ENCODE assay signal across 27 cellular contexts in genomic region chr3:68943753-68944500, GRCh38. TPM values are rescaled to one million over a fixed set of nuclear protein-coding genes. Genes with fewer than 3 reads are reported as not detected.
DNase-seq lines count a peak whose midpoint lies in the region; ATAC-seq, FAIRE-seq and TF ChIP-seq lines count a peak whose summit lies in the region.
"Had no signal": no experiment of that assay in that cellular context is flagged by ENCODE, and none has a peak within 500 bp of the region (broad histone marks: within the 10 kb centered on the region; RNA-seq: fewer than 3 reads in every experiment).

No MANE protein-coding gene starts in this region.

- H3K4me3 Mint-ChIP-seq in neural crest cell = no peak overlapping the region
- H3K4me3 Mint-ChIP-seq: CD8-positive, alpha-beta memory T cell had no signal

- TF ChIP-seq CTCF in HepG2 (CRISPR knock-in tag; IDR thresholded peaks at IDR 0.05) (no peak), right lobe of liver (IDR thresholded peaks at IDR 0.05) (no peak), neural crest cell (conservative IDR thresholded peaks at IDR 0.05) (no peak)

- H3K4me3 ChIP-seq in HepG2 (replicated peaks in 1 of 3; ENCODE audit: insufficient read depth in 1 of 3, low read depth in 2 of 3, low read length in 3 of 3) (no peak overlapping the region), right lobe of liver (no peak overlapping the region), ectodermal cell (ENCODE audit: insufficient read depth, low read depth, low read length) (no peak overlapping the region), H7 (ENCODE audit: insufficient read depth, low read depth, low read length) (no peak overlapping the region)
- H3K4me3 ChIP-seq: BLaER1 treated with 17β-estradiol and CSF1 and Interleukin-3, amounts not matched to agents 10 nM and 100 nM; SK-N-MC had no signal

- peaks cover 15% of the 10 kb centered on the region for H3K4me1 Mint-ChIP-seq in neural crest cell
- H3K4me1 Mint-ChIP-seq: CD8-positive, alpha-beta memory T cell had no signal

- TF ChIP-seq POLR2A in HepG2 (IDR thresholded peaks at IDR 0.05; ENCODE audit: insufficient read depth in 1 of 2, low read depth in 2 of 2, low read length in 2 of 2) (no peak), right lobe of liver (IDR thresholded peaks at IDR 0.05) (no peak)

- intact Hi-C loops in HepG2 (cut with micrococcal nuclease; ENCODE audit: unreplicated experiment) = no loop called here
- intact Hi-C loops in right lobe of liver (cut with DNase I) = no loop called here

- no TSS peak for BruUV-seq in HepG2 (replicated peaks; lab: Mats Ljungman, UMichigan)

- H3K9me3 Mint-ChIP-seq in neural crest cell = no peaks in the 10 kb centered on the region
- H3K9me3 Mint-ChIP-seq: CD8-positive, alpha-beta memory T cell had no signal

- ATAC-seq in HepG2 (peak; percentile 19; the same call in 1 of the 3 replicates), right lobe of liver (no peak), GM21381 (IDR thresholded peaks at IDR 0.05; ENCODE audit: unreplicated experiment) (no peak), esophagus mucosa (no peak)

- POLR2A ChIA-PET in HepG2 (lab: Yijun Ruan, JAX) = no interaction called here

- H4K20me1 ChIP-seq in HepG2 (ENCODE audit: insufficient read depth, low read length) = no peaks in the 10 kb centered on the region
- H4K20me1 ChIP-seq: BLaER1 treated with 17β-estradiol and CSF1 and Interleukin-3, amounts not matched to agents 10 nM and 100 nM had no signal

- H3K27ac Mint-ChIP-seq in neural crest cell (ENCODE audit: unreplicated experiment) = peak overlapping the region; percentile 54
- H3K27ac Mint-ChIP-seq: CD8-positive, alpha-beta memory T cell had no signal

- H3K4me1 ChIP-seq in HepG2 (ENCODE audit: insufficient read depth, low read length) (peaks cover 45% of the 10 kb centered on the region), right lobe of liver (no peaks in the 10 kb centered on the region), ectodermal cell (ENCODE audit: control insufficient read depth, insufficient read depth, low read length) (no peaks in the 10 kb centered on the region)
- H3K4me1 ChIP-seq: BLaER1 treated with 17β-estradiol and CSF1 and Interleukin-3, amounts not matched to agents 10 nM and 100 nM had no signal

- TF ChIP-seq EP300 in HepG2 (IDR thresholded peaks at IDR 0.05; ENCODE audit: low read depth in 2 of 2, low read length in 2 of 2) (no peak), HepG2 (CRISPR knock-in tag; IDR thresholded peaks at IDR 0.05; ENCODE audit: borderline replicate concordance) (no peak)

- H3K4me2 ChIP-seq in HepG2 (ENCODE audit: low read depth, low read length) = no peak overlapping the region
- H3K4me2 ChIP-seq: BLaER1 treated with 17β-estradiol and CSF1 and Interleukin-3, amounts not matched to agents 10 nM and 100 nM had no signal

- H3K36me3 ChIP-seq in HepG2 (replicated peaks in 1 of 2; ENCODE audit: control insufficient read depth in 1 of 2, insufficient read depth in 2 of 2, low read length in 2 of 2) (no peaks in the 10 kb centered on the region), right lobe of liver (no peaks in the 10 kb centered on the region), ectodermal cell (ENCODE audit: control insufficient read depth, insufficient read depth, low read length) (no peaks in the 10 kb centered on the region), H7 (replicated peaks; ENCODE audit: control insufficient read depth, insufficient read depth, low read length) (no peaks in the 10 kb centered on the region)
- H3K36me3 ChIP-seq: BLaER1 treated with 17β-estradiol and CSF1 and Interleukin-3, amounts not matched to agents 10 nM and 100 nM had no signal

- CTCF ChIA-PET in HepG2 (lab: Yijun Ruan, JAX; ENCODE audit: low intra/inter-chr PET ratio, low total read pairs) = no interaction called here

- no peak overlapping the region for H2AFZ ChIP-seq in HepG2 (ENCODE audit: low read length)

- no peak for FAIRE-seq in HepG2 (lab: Jason Lieb, UNC)
- FAIRE-seq: G401.6 had no signal

- 33% methylated on average over 1 of the region's 1 CpG for WGBS in HepG2 (ENCODE audit: low lambda C conversion rate)
- WGBS in right lobe of liver (ENCODE audit: insufficient coverage, low coverage, low lambda C conversion rate, missing lambda C conversion rate) = 90% methylated on average over 1 of the region's 1 CpG
- 78 to 81% methylated on average over 1 of the region's 1 CpG for WGBS in ectodermal cell, 2 experiments

- H3K9ac ChIP-seq in HepG2 (ENCODE audit: insufficient read depth, low read depth, low read length) = no peak overlapping the region
- H3K9ac ChIP-seq: BLaER1 treated with 17β-estradiol and CSF1 and Interleukin-3, amounts not matched to agents 10 nM and 100 nM had no signal

- no peaks in the 10 kb centered on the region for H3K27me3 Mint-ChIP-seq in neural crest cell (ENCODE audit: low read depth)

- DNase-seq in HepG2 (ENCODE audit: low spot score) = peak; percentile 24
- no peak for DNase-seq in right lobe of liver
- no peak for DNase-seq in neural crest cell (ENCODE audit: low read depth, low spot score)
- DNase-seq in H7 = no peak
- DNase-seq: 8988T; Calu3; CD8-positive, alpha-beta memory T cell; DMS153; HCEC 1CT; KG1; NCI-H1105; NCI-H146; NCI-H2029; NCI-H2171; NCI-H345; NCI-H524 treated with DMSO at 0.1 percent for 48 hours; SHP77 treated with DMSO at 0.1 percent for 48 hours; SW 1271 had no signal

- in situ Hi-C loops in HepG2 (cut with HindIII; ENCODE audit: extremely low pct_ligation_motif_present, low pct_unique_long_range_greater_than_20kb) = no loop called here

- TF ChIP-seq RAD21 in HepG2 (CRISPR knock-in tag; IDR thresholded peaks at IDR 0.05) = no peak

- no peaks in the 10 kb centered on the region for H3K36me3 Mint-ChIP-seq in neural crest cell (ENCODE audit: low read depth)
- H3K36me3 Mint-ChIP-seq: CD8-positive, alpha-beta memory T cell had no signal

- no peaks in the 10 kb centered on the region for H3K79me2 ChIP-seq in HepG2 (ENCODE audit: insufficient read depth, low read length)

- no peaks in the 10 kb centered on the region for H3K9me3 ChIP-seq in HepG2 (ENCODE audit: low read length)
- H3K9me3 ChIP-seq in right lobe of liver = no peaks in the 10 kb centered on the region
- no peaks in the 10 kb centered on the region for H3K9me3 ChIP-seq in ectodermal cell (ENCODE audit: control insufficient read depth, low read length)
- H3K9me3 ChIP-seq: BLaER1 treated with 17β-estradiol and CSF1 and Interleukin-3, amounts not matched to agents 10 nM and 100 nM had no signal

- H3K27ac ChIP-seq in HepG2 (ENCODE audit: extremely low read length, insufficient read depth, low read length) (peak overlapping the region; percentile 36), right lobe of liver (no peak overlapping the region), ectodermal cell (ENCODE audit: insufficient read depth, low read depth, low read length, poor library complexity, severe bottlenecking) (peak overlapping the region; percentile 33)
- H3K27ac ChIP-seq: BLaER1 treated with 17β-estradiol and CSF1 and Interleukin-3, amounts not matched to agents 10 nM and 100 nM; HL-60; SK-N-MC had no signal

- H3K27me3 ChIP-seq in HepG2 (ENCODE audit: control insufficient read depth in 1 of 2, insufficient read depth in 2 of 2, low read length in 2 of 2) = peaks cover 0 to 9% of the 10 kb centered on the region in 2 experiments; a peak in 4 of 5 replicates
- no peaks in the 10 kb centered on the region for H3K27me3 ChIP-seq in right lobe of liver
- no peaks in the 10 kb centered on the region for H3K27me3 ChIP-seq in ectodermal cell (ENCODE audit: control insufficient read depth, insufficient read depth, low read length, poor library complexity, severe bottlenecking)
- H3K27me3 ChIP-seq in H7 (ENCODE audit: control insufficient read depth, insufficient read depth, low read length) = no peaks in the 10 kb centered on the region
- H3K27me3 ChIP-seq: BLaER1 treated with 17β-estradiol and CSF1 and Interleukin-3, amounts not matched to agents 10 nM and 100 nM had no signal

TF ChIP-seq in HepG2, 621 proteins besides CTCF, POLR2A, EP300 and RAD21 (continues in another document):
- TF ChIP-seq GLI4 (CRISPR knock-in tag; IDR thresholded peaks at IDR 0.05; ENCODE audit: borderline replicate concordance) (no peak), ZNF891 (CRISPR knock-in tag; IDR thresholded peaks at IDR 0.05) (no peak), ZNF772 (CRISPR knock-in tag; IDR thresholded peaks at IDR 0.05) (no peak), HNRNPLL (IDR thresholded peaks at IDR 0.05; ENCODE audit: low read depth, low read length, poor library complexity, severe bottlenecking) (no peak), ARNT2 (CRISPR knock-in tag; IDR thresholded peaks at IDR 0.05; ENCODE audit: low read depth) (no peak), SRY (CRISPR knock-in tag; IDR thresholded peaks at IDR 0.05) (no peak), ZNF143 (CRISPR knock-in tag; IDR thresholded peaks at IDR 0.05) (no peak)

RNA-seq across cellular contexts. Expression of gene TAFA4, which starts 11.6 kb away (rescaled TPM):
- total RNA-seq in HepG2 (2016; rRNA removed; fragmentation: Illumina TruSeq; extraction: Trizol) = 1.3 and 2.0 TPM in 2 replicates
- total RNA-seq in HepG2 (2016; cell fraction: cytosol; rRNA removed; fragmentation: Illumina TruSeq; extraction: Trizol; ENCODE audit: low read depth) = 0.62 and 0.81 TPM in 2 replicates
- 1.2 and 1.6 TPM in 2 replicates for total RNA-seq in HepG2 (2016; cell fraction: insoluble cytoplasmic fraction; rRNA removed; fragmentation: Illumina TruSeq; extraction: Trizol)
- total RNA-seq in HepG2 (2016; cell fraction: membrane; rRNA removed; fragmentation: Illumina TruSeq; extraction: Trizol) = 1.5 TPM in 2 replicates
- total RNA-seq in HepG2 (2016; cell fraction: nucleus; rRNA removed; fragmentation: Illumina TruSeq; extraction: Trizol) = 0.75 and 2.1 TPM in 2 replicates
- 0.59 and 0.81 TPM in 2 replicates for polyA plus RNA-seq in HepG2 (2011; rRNA removed)
- 0.81 and 0.94 TPM in 2 replicates for polyA plus RNA-seq in HepG2 (2011; cell fraction: cytosol; rRNA removed)
- 0.11 and 0.29 TPM in 2 replicates for polyA plus RNA-seq in HepG2 (2011; cell fraction: nucleus; rRNA removed)
- polyA plus RNA-seq in HepG2 (2012) = 0.48 and 0.64 TPM in 2 replicates
- polyA plus RNA-seq in HepG2 (2016; cell fraction: cytosol; fragmentation: Illumina TruSeq; extraction: Trizol; ENCODE audit: low read depth) = 0.52 and 1.4 TPM in 2 replicates
- polyA plus RNA-seq in HepG2 (2016; cell fraction: insoluble cytoplasmic fraction; fragmentation: Illumina TruSeq; extraction: Trizol; ENCODE audit: low read depth) = 1.1 and 1.2 TPM in 2 replicates
- 1.3 TPM in 2 replicates for polyA plus RNA-seq in HepG2 (2016; cell fraction: membrane; fragmentation: Illumina TruSeq; extraction: Trizol; ENCODE audit: low read depth)
- polyA plus RNA-seq in HepG2 (2016; cell fraction: nucleus; fragmentation: Illumina TruSeq; extraction: Trizol; ENCODE audit: insufficient read depth, low read depth) = 0.79 and 1.1 TPM in 2 replicates
- polyA minus RNA-seq in HepG2 (2011; rRNA and poly(A)+ RNA removed; ENCODE audit: low replicate concordance) = 1.6 TPM in 1 of 2 replicates, not detected in the other
- 0.35 and 0.79 TPM in 2 replicates for polyA minus RNA-seq in HepG2 (2011; cell fraction: cytosol; rRNA and poly(A)+ RNA removed)
- polyA minus RNA-seq in HepG2 (2011; cell fraction: nucleus; rRNA and poly(A)+ RNA removed) = 1.0 and 1.7 TPM in 2 replicates
- total RNA-seq in right lobe of liver = not detected
- 1.1 TPM for polyA plus RNA-seq in ectodermal cell (2013, experiment 1 of 4)
- polyA plus RNA-seq in ectodermal cell (2013, experiment 2 of 4) = 1.00 TPM
- polyA plus RNA-seq in ectodermal cell (2013, experiment 3 of 4) = 1.1 TPM
- 1.1 TPM for polyA plus RNA-seq in ectodermal cell (2013, experiment 4 of 4)
- total RNA-seq in neural crest cell = 0.72 and 1.6 TPM in 2 replicates
- total RNA-seq in H7 (2014; rRNA removed; shearing (Covaris generic)) = 0.59 and 1.0 TPM in 2 replicates
- not detected for total RNA-seq in esophagus mucosa
- total RNA-seq: Calu3; CD8-positive, alpha-beta memory T cell; HT-29; RPMI7951 had no signal
- polyA plus RNA-seq: CD8-positive, alpha-beta memory T cell had no signal

Comparison
In these comparisons a context has a peak if more than half of its experiments do, and no peak if none do; other contexts are left out.
1. H3K27ac ChIP-seq: peak in HepG2 (single experiment) and ectodermal cell (single experiment); none in right lobe of liver (0 of 3).